Comparison of ENCODE assay signal across 8 cellular contexts in the genomic region with DNA sequence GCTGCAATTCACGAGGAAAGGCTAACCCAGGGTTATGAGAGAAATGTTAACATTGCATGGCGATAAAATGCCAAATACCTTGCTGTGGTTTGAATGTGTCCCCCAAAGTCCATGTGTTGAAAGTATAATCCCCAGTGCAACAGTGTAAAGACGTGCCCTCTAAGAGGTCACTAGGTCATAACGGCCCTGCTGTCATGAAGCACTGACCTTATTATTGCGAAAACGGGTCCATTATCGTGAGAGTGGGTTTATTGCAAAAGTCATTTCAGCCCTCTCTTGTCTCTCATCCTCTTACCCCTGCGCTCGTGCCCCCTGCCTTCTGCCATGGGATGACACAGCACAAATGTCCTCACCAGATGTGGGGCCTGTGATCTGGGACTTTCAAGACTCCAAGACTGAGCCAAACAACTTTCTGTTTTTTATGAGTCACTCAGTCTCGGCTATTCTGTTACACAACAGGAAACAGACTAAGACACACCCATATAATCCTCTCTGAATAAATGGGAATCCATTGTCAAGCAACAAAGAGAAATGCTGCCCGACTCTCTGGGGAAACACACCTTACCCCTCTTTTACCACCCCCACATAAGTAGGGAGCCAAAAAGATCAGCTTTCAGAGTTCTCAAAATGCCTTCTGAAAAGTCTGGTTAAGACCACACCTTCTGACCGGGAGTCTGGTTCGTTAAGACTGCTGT.
DNase-seq lines count a peak whose midpoint lies in the region; ATAC-seq lines count a peak whose summit lies in the region.

No MANE protein-coding gene starts in this region.

- ATAC-seq in activated naive CD8-positive, alpha-beta T cell treated with anti-CD3 and anti-CD28 coated beads, Interleukin-2, amount 10 ng/mL, durations not matched to agents 7 days and 5 days (ENCODE audit: low read depth) = peak; percentile 49

- peak; percentile 25 for DNase-seq in NCI-H146 treated with DMSO at 0.1 percent for 48 hours (lab: John Stamatoyannopoulos, UW; ENCODE audit: unreplicated experiment)
- no peak for DNase-seq in NCI-H146 (lab: John Stamatoyannopoulos, UW)
- DNase-seq in SIG-M5 (lab: John Stamatoyannopoulos, UW) = peak; percentile 82
- no peak for DNase-seq in activated naive CD8-positive, alpha-beta T cell treated with anti-CD3 and anti-CD28 coated beads, Interleukin-2, amount 10 ng/mL, durations not matched to agents 7 days and 5 days
- DNase-seq in hepatic stellate cell (ENCODE audit: low spot score) = peak; percentile 82
- peak; percentile 55 to 73 for DNase-seq in stimulated activated CD4-positive, alpha-beta T cell treated with anti-CD3 and anti-CD28 coated beads, Interleukin-4, amount 100 ng/mL, for 4 hours
- no peak for DNase-seq in NCI-H82 (lab: John Stamatoyannopoulos, UW)
- no peak for DNase-seq in H7

- H3K36me3 Mint-ChIP-seq in activated naive CD8-positive, alpha-beta T cell treated with anti-CD3 and anti-CD28 coated beads, Interleukin-2, amount 10 ng/mL, durations not matched to agents 7 days and 5 days = peaks cover 30% of the 10 kb centered on the region

- peaks cover 9% of the 10 kb centered on the region for H3K9me3 Mint-ChIP-seq in activated naive CD8-positive, alpha-beta T cell treated with anti-CD3 and anti-CD28 coated beads, Interleukin-2, amount 10 ng/mL, durations not matched to agents 7 days and 5 days

- POLR2A ChIA-PET in activated naive CD8-positive, alpha-beta T cell treated with anti-CD3 and anti-CD28 coated beads, Interleukin-2, amount 10 ng/mL, durations not matched to agents 7 days and 5 days (lab: Charles Lee) = interaction anchor here (1.0 kb wide), 1 partner anchor 11 kb away, joined by 3 read pairs; no protein-coding TSS in a partner anchor

- peak overlapping the region; percentile 97 for H3K4me3 Mint-ChIP-seq in activated naive CD8-positive, alpha-beta T cell treated with anti-CD3 and anti-CD28 coated beads, Interleukin-2, amount 10 ng/mL, durations not matched to agents 7 days and 5 days

- H3K27me3 Mint-ChIP-seq in activated naive CD8-positive, alpha-beta T cell treated with anti-CD3 and anti-CD28 coated beads, Interleukin-2, amount 10 ng/mL, durations not matched to agents 7 days and 5 days = no peaks in the 10 kb centered on the region

- no peaks in the 10 kb centered on the region for H3K36me3 ChIP-seq in H7 (replicated peaks; ENCODE audit: control insufficient read depth, insufficient read depth, low read length)

- peak overlapping the region; percentile 98 for H3K27ac Mint-ChIP-seq in activated naive CD8-positive, alpha-beta T cell treated with anti-CD3 and anti-CD28 coated beads, Interleukin-2, amount 10 ng/mL, durations not matched to agents 7 days and 5 days

- H3K4me1 Mint-ChIP-seq in activated naive CD8-positive, alpha-beta T cell treated with anti-CD3 and anti-CD28 coated beads, Interleukin-2, amount 10 ng/mL, durations not matched to agents 7 days and 5 days = peaks cover 47% of the 10 kb centered on the region

- no peak overlapping the region for H3K4me3 ChIP-seq in H7 (ENCODE audit: insufficient read depth, low read depth, low read length)

- H3K27me3 ChIP-seq in H7 (ENCODE audit: control insufficient read depth, insufficient read depth, low read length) = no peaks in the 10 kb centered on the region

Comparison
In these comparisons a context has a peak if more than half of its experiments do, and no peak if none do; other contexts are left out.
1. DNase-seq: peak in NCI-H146 treated with DMSO at 0.1 percent for 48 hours (single experiment), SIG-M5 (single experiment), hepatic stellate cell (single experiment) and stimulated activated CD4-positive, alpha-beta T cell treated with anti-CD3 and anti-CD28 coated beads, Interleukin-4, amount 100 ng/mL, for 4 hours (2 of 2); none in NCI-H146 (single experiment), activated naive CD8-positive, alpha-beta T cell treated with anti-CD3 and anti-CD28 coated beads, Interleukin-2, amount 10 ng/mL, durations not matched to agents 7 days and 5 days (single experiment), NCI-H82 (single experiment) and H7 (single experiment).